ENCODE assay signal across 18 cellular contexts in genomic region chr9:6226696-6227095, GRCh38. TPM values are rescaled to one million over a fixed set of nuclear protein-coding genes. Genes with fewer than 3 reads are reported as not detected.
DNase-seq lines count a peak whose midpoint lies in the region; ATAC-seq and TF ChIP-seq lines count a peak whose summit lies in the region.
"Had no signal": no experiment of that assay in that cellular context is flagged by ENCODE, and none has a peak within 500 bp of the region (broad histone marks: within the 10 kb centered on the region; RNA-seq: fewer than 3 reads in every experiment).

No MANE protein-coding gene starts in this region.

- H3K4me1 ChIP-seq in HEK293 (ENCODE audit: control insufficient read depth, insufficient read depth, low read length) (peaks cover 16% of the 10 kb centered on the region), prostate gland (replicated peaks) (no peaks in the 10 kb centered on the region)
- H3K4me1 ChIP-seq: psoas muscle had no signal

- WGBS in prostate gland: 10% methylated on average over 1 of the region's 1 CpG

- H3K27me3 ChIP-seq in prostate gland (replicated peaks; ENCODE audit: insufficient read depth): no peaks in the 10 kb centered on the region

- TF ChIP-seq CTCF in HEK293 (tag by site-specific recombination; IDR thresholded peaks at IDR 0.05) (no peak), VCaP (conservative IDR thresholded peaks at IDR 0.05) (no peak), fibroblast of pulmonary artery (IDR thresholded peaks at IDR 0.05; ENCODE audit: low read length, missing control alignments) (no peak), prostate gland (IDR thresholded peaks at IDR 0.05) (no peak)

- ATAC-seq in HG02870 (IDR thresholded peaks at IDR 0.05; ENCODE audit: unreplicated experiment): no peak
- ATAC-seq: psoas muscle; stimulated activated naive B cell treated with anti-CD40 and anti-IgM and Interleukin-4, amounts not matched to agents 10 μg/mL and 1 μg/mL and 100 μg/mL, for 72 hours had no signal

- no peak overlapping the region for H3K4me3 ChIP-seq in HEK293 (ENCODE audit: low read depth, low read length)
- H3K4me3 ChIP-seq in fibroblast of pulmonary artery (replicated peaks; ENCODE audit: low read depth, low read length): no peak overlapping the region
- no peak overlapping the region for H3K4me3 ChIP-seq in prostate gland
- H3K4me3 ChIP-seq: psoas muscle had no signal

- DNase-seq in fibroblast of pulmonary artery (ENCODE audit: low read depth) (peak; percentile 85), prostate gland (ENCODE audit: low spot score) (peak; percentile 5), AML-193 (lab: John Stamatoyannopoulos, UW) (no peak), NCI-H82 treated with DMSO at 0.1 percent for 48 hours (lab: John Stamatoyannopoulos, UW; ENCODE audit: unreplicated experiment) (no peak), NCI-H345 treated with DMSO at 0.1 percent for 48 hours (lab: John Stamatoyannopoulos, UW; ENCODE audit: unreplicated experiment) (no peak)
- DNase-seq: central memory CD4-positive, alpha-beta T cell; DND-41; NCI-H1436 treated with DMSO at 0.1 percent for 48 hours; NCI-H510A treated with DMSO at 0.1 percent for 48 hours; psoas muscle; stimulated activated CD4-positive, alpha-beta T cell treated with anti-CD3 and anti-CD28 coated beads, Interleukin-4, amount 100 ng/mL, for 4 hours; stimulated activated naive B cell treated with anti-CD40 and anti-IgM and Interleukin-4, amounts not matched to agents 10 μg/mL and 1 μg/mL and 100 μg/mL, for 72 hours; T-helper 9 cell had no signal

- H3K36me3 ChIP-seq in HEK293 (ENCODE audit: control insufficient read depth in 2 of 2, insufficient read depth in 1 of 2, low read length in 2 of 2): no peaks in the 10 kb centered on the region
- no peaks in the 10 kb centered on the region for H3K36me3 ChIP-seq in prostate gland

- no peaks in the 10 kb centered on the region for H3K9me3 ChIP-seq in HEK293 (ENCODE audit: control insufficient read depth, insufficient read depth, low read depth, low read length)
- no peaks in the 10 kb centered on the region for H3K9me3 ChIP-seq in prostate gland
- H3K9me3 ChIP-seq: psoas muscle had no signal

- CTCF ChIA-PET in HEK293 (lab: Yijun Ruan, JAX): no interaction called here

- intact Hi-C loops in prostate gland (cut with DNase I): no loop called here

- no peak for TF ChIP-seq POLR2A in prostate gland (IDR thresholded peaks at IDR 0.05)

- H3K27ac ChIP-seq in HEK293 (ENCODE audit: extremely low read depth, low read depth, low read length) (no peak overlapping the region), VCaP (peak overlapping the region; percentile 34), prostate gland (no peak overlapping the region)
- H3K27ac ChIP-seq: psoas muscle had no signal

- POLR2A ChIA-PET in HEK293 (lab: Yijun Ruan, JAX): no interaction called here

TF ChIP-seq in HEK293, 187 proteins besides CTCF, POLR2A, EP300 and RAD21:
- TF ChIP-seq ZBTB10 (tag by site-specific recombination; IDR thresholded peaks at IDR 0.05): no peak
- no peak for TF ChIP-seq ZFP3 (tag by site-specific recombination; IDR thresholded peaks at IDR 0.05; ENCODE audit: low read depth)
- TF ChIP-seq ZNF521 (tag by site-specific recombination; IDR thresholded peaks at IDR 0.05): no peak
- no peak for TF ChIP-seq ZNF10 (tag by site-specific recombination; IDR thresholded peaks at IDR 0.05)
- no peak for TF ChIP-seq ZNF274 (IDR thresholded peaks at IDR 0.05; ENCODE audit: low read length)
- TF ChIP-seq ZNF274 (tag by site-specific recombination; IDR thresholded peaks at IDR 0.05; ENCODE audit: borderline replicate concordance): no peak
- TF ChIP-seq, protein P1, sequence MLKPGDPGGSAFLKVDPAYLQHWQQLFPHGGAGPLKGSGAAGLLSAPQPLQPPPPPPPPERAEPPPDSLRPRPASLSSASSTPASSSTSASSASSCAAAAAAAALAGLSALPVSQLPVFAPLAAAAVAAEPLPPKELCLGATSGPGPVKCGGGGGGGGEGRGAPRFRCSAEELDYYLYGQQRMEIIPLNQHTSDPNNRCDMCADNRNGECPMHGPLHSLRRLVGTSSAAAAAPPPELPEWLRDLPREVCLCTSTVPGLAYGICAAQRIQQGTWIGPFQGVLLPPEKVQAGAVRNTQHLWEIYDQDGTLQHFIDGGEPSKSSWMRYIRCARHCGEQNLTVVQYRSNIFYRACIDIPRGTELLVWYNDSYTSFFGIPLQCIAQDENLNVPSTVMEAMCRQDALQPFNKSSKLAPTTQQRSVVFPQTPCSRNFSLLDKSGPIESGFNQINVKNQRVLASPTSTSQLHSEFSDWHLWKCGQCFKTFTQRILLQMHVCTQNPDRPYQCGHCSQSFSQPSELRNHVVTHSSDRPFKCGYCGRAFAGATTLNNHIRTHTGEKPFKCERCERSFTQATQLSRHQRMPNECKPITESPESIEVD (tag by site-specific recombination; IDR thresholded peaks at IDR 0.05): peak; percentile 22; the same call in 1 of the 2 replicates
- no peak for TF ChIP-seq ZNF416 (tag by site-specific recombination; IDR thresholded peaks at IDR 0.05)
- no peak for TF ChIP-seq BCL11B (tag by site-specific recombination; IDR thresholded peaks at IDR 0.05; ENCODE audit: low read depth)
- no peak for TF ChIP-seq KLF8 (tag by site-specific recombination; IDR thresholded peaks at IDR 0.05)

RNA-seq across cellular contexts. Expression of gene IL33, which starts 11.1 kb away (rescaled TPM):
- 10 to 100 TPM; 11.6 to 13.8 TPM for total RNA-seq in prostate gland
- total RNA-seq: activated T-helper 2 cell treated with anti-CD3 and anti-CD28 coated beads, Interferon-gamma antibody, Interleukin-2, Interleukin-4, amounts not matched to agents 10 μg/mL and 5 μg/mL and 100 μg/mL, durations not matched to agents 14 hours and 24 hours and 36 hours; mononuclear cell had no signal

Comparison
In these comparisons a context has a peak if more than half of its experiments do, and no peak if none do; other contexts are left out.
1. DNase-seq: peak in fibroblast of pulmonary artery (single experiment) and prostate gland (single experiment); none in AML-193 (0 of 2), NCI-H82 treated with DMSO at 0.1 percent for 48 hours (single experiment) and NCI-H345 treated with DMSO at 0.1 percent for 48 hours (single experiment).